ENCODE assay signal across 1 cellular context in genomic region chr12:6383572-6384498, GRCh38.
TF ChIP-seq lines count a peak whose summit lies in the region.

Gene LTBR, plus strand, starts transcription at chr12:6384162. Its CDS starts 197 bp downstream, at chr12:6384359.

TF ChIP-seq in GM23338, 12 proteins besides CTCF, POLR2A, EP300 and RAD21 (continued from another document):
- TF ChIP-seq NANOG (IDR thresholded peaks at IDR 0.05; ENCODE audit: borderline replicate concordance): no peak
